In the genomic region with DNA sequence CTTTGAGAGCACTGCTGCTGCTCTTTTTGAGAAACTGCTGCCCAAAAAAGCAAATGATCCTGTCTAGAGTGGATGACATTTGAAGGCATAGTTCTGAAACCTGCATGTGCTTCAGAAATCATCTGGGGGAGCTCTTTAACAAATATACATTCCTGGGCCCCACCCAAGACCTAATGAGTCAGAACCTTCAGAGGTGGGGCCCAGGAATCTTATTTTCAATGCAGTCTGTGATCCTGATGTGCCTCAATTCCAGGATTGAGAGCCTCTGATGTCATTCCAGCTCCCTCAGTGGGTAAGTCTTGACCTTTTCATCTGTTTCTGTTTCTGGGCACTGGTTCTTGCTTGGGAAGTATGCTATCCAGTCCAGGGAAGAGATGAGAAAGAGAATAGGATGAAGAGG, we compare ENCODE assay signal across 16 cellular contexts. TPM values are rescaled to one million over a fixed set of nuclear protein-coding genes. Genes with fewer than 3 reads are reported as not detected.
A peak's percentile ranks its signal among the peaks of the same experiment; 100 is the strongest.
DNase-seq lines count a peak whose midpoint lies in the region; TF ChIP-seq lines count a peak whose summit lies in the region.
"Had no signal": no experiment of that assay in that cellular context is flagged by ENCODE, and none has a peak within 500 bp of the region (broad histone marks: within the 10 kb centered on the region; RNA-seq: fewer than 3 reads in every experiment).

No MANE protein-coding gene starts in this region.

- H3K27ac ChIP-seq in breast epithelium, result no peak overlapping the region
- H3K27ac ChIP-seq in hepatocyte, result peak overlapping the region; percentile 75
- no peak overlapping the region for H3K27ac ChIP-seq in adrenal gland
- H3K27ac ChIP-seq: skin epidermis had no signal

- POLR2A ChIA-PET in MCF 10A (lab: Yijun Ruan, JAX), result interaction anchor here (0.8 to 1.4 kb wide), 2 partner anchors 65 to 68 kb away, joined by 3 to 6 read pairs; no protein-coding TSS in a partner anchor

- no TSS peak for BruUV-seq in MCF 10A (replicated peaks; lab: Mats Ljungman, UMichigan)

- TF ChIP-seq CTCF in MCF 10A (IDR thresholded peaks at IDR 0.05; ENCODE audit: unreplicated experiment) (no peak), breast epithelium (IDR thresholded peaks at IDR 0.05) (no peak), astrocyte of the cerebellum (IDR thresholded peaks at IDR 0.05; ENCODE audit: low read depth, low read length, missing control alignments) (no peak), hepatocyte (IDR thresholded peaks at IDR 0.05; ENCODE audit: poor library complexity) (no peak), endothelial cell (IDR thresholded peaks at IDR 0.05; ENCODE audit: unreplicated experiment) (no peak), adrenal gland (IDR thresholded peaks at IDR 0.05) (no peak)

- no peaks in the 10 kb centered on the region for H3K9me2 ChIP-seq in hepatocyte (replicated peaks; ENCODE audit: insufficient read depth)

- H3K79me2 ChIP-seq in hepatocyte, result no peaks in the 10 kb centered on the region

- CTCF ChIA-PET in MCF 10A (lab: Yijun Ruan, JAX), result interaction anchor here (0.7 to 3.8 kb wide), 6 partner anchors 21 to 150 kb away, joined by 3 to 18 read pairs (median 4); no protein-coding TSS in a partner anchor

- H3K36me3 Mint-ChIP-seq in MCF 10A (ENCODE audit: insufficient read depth, unreplicated experiment) (no peaks in the 10 kb centered on the region), endothelial cell (ENCODE audit: low read depth, unreplicated experiment) (no peaks in the 10 kb centered on the region)
- H3K36me3 Mint-ChIP-seq: naive B cell had no signal

- H3K4me2 ChIP-seq in hepatocyte, result no peak overlapping the region

- H3K4me3 ChIP-seq in breast epithelium (no peak overlapping the region), astrocyte of the cerebellum (ENCODE audit: low read depth, low read length) (no peak overlapping the region), hepatocyte (no peak overlapping the region), adrenal gland (no peak overlapping the region)
- H3K4me3 ChIP-seq: skin epidermis had no signal

- no peak overlapping the region for H2AFZ ChIP-seq in hepatocyte

- H3K4me1 ChIP-seq in breast epithelium, result no peaks in the 10 kb centered on the region
- H3K4me1 ChIP-seq in hepatocyte (ENCODE audit: insufficient read depth), result peaks cover 22% of the 10 kb centered on the region
- no peaks in the 10 kb centered on the region for H3K4me1 ChIP-seq in adrenal gland (replicated peaks in 1 of 2)

- H4K20me1 ChIP-seq in hepatocyte (ENCODE audit: insufficient read depth, poor library complexity, severe bottlenecking), result no peaks in the 10 kb centered on the region

- H3K9me3 ChIP-seq in breast epithelium, result no peaks in the 10 kb centered on the region
- no peaks in the 10 kb centered on the region for H3K9me3 ChIP-seq in hepatocyte (ENCODE audit: low read depth)
- no peaks in the 10 kb centered on the region for H3K9me3 ChIP-seq in adrenal gland (replicated peaks in 1 of 3)

- H3K27me3 ChIP-seq in breast epithelium (peaks cover 0 to 16% of the 10 kb centered on the region in 2 donors), hepatocyte (no peaks in the 10 kb centered on the region), adrenal gland (peaks cover 26% of the 10 kb centered on the region)

- H3K27ac Mint-ChIP-seq in MCF 10A (ENCODE audit: low read depth, unreplicated experiment), result no peak overlapping the region
- no peak overlapping the region for H3K27ac Mint-ChIP-seq in endothelial cell (ENCODE audit: unreplicated experiment)
- H3K27ac Mint-ChIP-seq: activated CD4-positive, alpha-beta T cell treated with anti-CD3 and anti-CD28 coated beads for 36 hours had no signal

- H3K4me3 Mint-ChIP-seq in MCF 10A (ENCODE audit: unreplicated experiment) (no peak overlapping the region), endothelial cell (ENCODE audit: unreplicated experiment) (no peak overlapping the region)
- H3K4me3 Mint-ChIP-seq: activated CD4-positive, alpha-beta T cell treated with anti-CD3 and anti-CD28 coated beads for 36 hours; naive B cell had no signal

- in situ Hi-C loops in astrocyte of the cerebellum (cut with HindIII; ENCODE audit: low sequenced_read_pairs), result no loop called here

- peak; percentile 71 for DNase-seq in MCF 10A (ENCODE audit: unreplicated experiment)
- DNase-seq in breast epithelium (ENCODE audit: low spot score in 2 of 2), result no peak
- peak; percentile 71 for DNase-seq in astrocyte of the cerebellum (ENCODE audit: low read depth)
- peak; percentile 53 for DNase-seq in hepatocyte (ENCODE audit: low spot score)
- no peak for DNase-seq in endothelial cell (ENCODE audit: low spot score)
- no peak for DNase-seq in adrenal gland
- DNase-seq in GOT3 (lab: John Stamatoyannopoulos, UW), result no peak
- no peak for DNase-seq in HuH-7 (ENCODE audit: low spot score)
- DNase-seq: activated CD4-positive, alpha-beta T cell treated with anti-CD3 and anti-CD28 coated beads for 36 hours; AML-193; H7; naive B cell; NCI-H446 treated with DMSO at 0.1 percent for 48 hours had no signal

- TF ChIP-seq POLR2A in breast epithelium (IDR thresholded peaks at IDR 0.05) (no peak), adrenal gland (IDR thresholded peaks at IDR 0.05) (no peak)

- H3K9me3 Mint-ChIP-seq in MCF 10A (ENCODE audit: unreplicated experiment) (no peaks in the 10 kb centered on the region), endothelial cell (ENCODE audit: unreplicated experiment) (no peaks in the 10 kb centered on the region)
- H3K9me3 Mint-ChIP-seq: naive B cell had no signal

- intact Hi-C loops in MCF 10A (cut with micrococcal nuclease), result loop anchor here (1.0 kb wide), 3 partner anchors 52 to 114 kb away; no protein-coding TSS in a partner anchor
- intact Hi-C loops in breast epithelium (cut with DNase I; ENCODE audit: low total_unique reads), result no loop called here
- intact Hi-C loops in adrenal gland (cut with DNase I), result no loop called here

- peaks cover 20% of the 10 kb centered on the region for H3K4me1 Mint-ChIP-seq in MCF 10A (ENCODE audit: insufficient read depth, unreplicated experiment)
- H3K4me1 Mint-ChIP-seq in endothelial cell (ENCODE audit: unreplicated experiment), result peaks cover 4% of the 10 kb centered on the region

- no peaks in the 10 kb centered on the region for H3K27me3 Mint-ChIP-seq in MCF 10A (ENCODE audit: insufficient read depth, unreplicated experiment)
- peaks cover 2% of the 10 kb centered on the region for H3K27me3 Mint-ChIP-seq in endothelial cell (ENCODE audit: unreplicated experiment)

- H3K36me3 ChIP-seq in breast epithelium, result no peaks in the 10 kb centered on the region
- H3K36me3 ChIP-seq in hepatocyte (replicated peaks; ENCODE audit: insufficient read depth, low read depth), result no peaks in the 10 kb centered on the region
- no peaks in the 10 kb centered on the region for H3K36me3 ChIP-seq in adrenal gland (replicated peaks in 1 of 2)

RNA-seq across cellular contexts. Expression of a gene that starts 42.3 kb away (rescaled TPM):
- not detected in 2 replicates for total RNA-seq in MCF 10A (2022)
- total RNA-seq in breast epithelium, result under 1 TPM in 1 of 3 donors, not detected in 2; 0.33 TPM
- 5.7 and 8.8 TPM in 2 replicates for total RNA-seq in hepatocyte
- 18.2 and 19.6 TPM in 2 replicates for polyA plus RNA-seq in hepatocyte
- total RNA-seq in endothelial cell (ENCODE audit: unreplicated experiment), result 0.13 TPM
- total RNA-seq in adrenal gland, result under 1 TPM in 2 of 8 donors, not detected in 6; 0.08 to 0.11 TPM
- polyA plus RNA-seq in adrenal gland, result under 1 TPM in 1 of 3 donors, not detected in 2; 0.03 TPM
- total RNA-seq: activated CD4-positive, alpha-beta T cell treated with anti-CD3 and anti-CD28 coated beads for 36 hours; dermis microvascular lymphatic vessel endothelial cell; SK-MEL-5 had no signal

RNA-seq across cellular contexts. Expression of a gene that starts 59.4 kb away (rescaled TPM):
- total RNA-seq in MCF 10A (2022) (37.8 and 42.5 TPM in 2 replicates), breast epithelium (10 to 100 TPM; 15.8 to 29.3 (median 20.0) TPM), hepatocyte (44.0 and 45.7 TPM in 2 replicates), endothelial cell (ENCODE audit: unreplicated experiment) (35.5 TPM), adrenal gland (10 to 100 TPM in 7 of 8 donors, 1 to 10 TPM in 1; 8.4 to 21.6 (median 19.1) TPM)
- polyA plus RNA-seq in hepatocyte (28.8 and 31.0 TPM in 2 replicates), adrenal gland (10 to 100 TPM in 2 of 3 donors, 1 to 10 TPM in 1; 7.2 to 24.8 (median 11.3) TPM)

Comparison
In these comparisons a context has a peak if more than half of its experiments do, and no peak if none do; other contexts are left out.
1. DNase-seq: peak in MCF 10A (single experiment), astrocyte of the cerebellum (single experiment) and hepatocyte (single experiment); none in breast epithelium (0 of 2), endothelial cell (single experiment), adrenal gland (0 of 7), GOT3 (single experiment) and HuH-7 (single experiment).